In genomic region chr19:45049073-45049736, GRCh38 we compare ENCODE assay signal across 10 cellular contexts. TPM values are rescaled to one million over a fixed set of nuclear protein-coding genes. Genes with fewer than 3 reads are reported as not detected.
DNase-seq lines count a peak whose midpoint lies in the region; ATAC-seq, FAIRE-seq and TF ChIP-seq lines count a peak whose summit lies in the region.
"Had no signal": no experiment of that assay in that cellular context is flagged by ENCODE, and none has a peak within 500 bp of the region (broad histone marks: within the 10 kb centered on the region; RNA-seq: fewer than 3 reads in every experiment).

No MANE protein-coding gene starts in this region.

- intact Hi-C loops in pancreas (cut with DNase I) = no loop called here

- peaks cover 83% of the 10 kb centered on the region for H3K36me3 ChIP-seq in DOHH2 (ENCODE audit: control insufficient read depth, low read length)
- H3K36me3 ChIP-seq in pancreas = peaks cover 0 to 21% (median 2%) of the 10 kb centered on the region in 3 donors

- H3K27me3 ChIP-seq in DOHH2 (ENCODE audit: control insufficient read depth, low read length) = no peaks in the 10 kb centered on the region
- no peaks in the 10 kb centered on the region for H3K27me3 ChIP-seq in pancreas

- H3K27ac ChIP-seq in DOHH2 (ENCODE audit: low read depth, low read length) (peak overlapping the region; percentile 3; the same call in 1 of the 2 replicates), VCaP (peak overlapping the region; percentile 42), pancreas (no peak overlapping the region)

- H3K4me3 ChIP-seq in DOHH2 (ENCODE audit: low read length) (no peak overlapping the region), pancreas (no peak overlapping the region)
- H3K4me3 ChIP-seq: skin epidermis had no signal

- WGBS in pancreas, 2 donors = 44 to 46% methylated on average over 8 of the region's 8 CpGs

- peaks cover 17% of the 10 kb centered on the region for H3F3A ChIP-seq in DOHH2 (ENCODE audit: control insufficient read depth, insufficient read depth)

- H3K4me1 ChIP-seq in DOHH2 (ENCODE audit: control insufficient read depth, low read length) (peaks cover 86% of the 10 kb centered on the region), pancreas (peaks cover 11 to 45% (median 28%) of the 10 kb centered on the region in 3 donors)

- peak in 5 of 6 donors; percentile 55 to 79 (median 67) for DNase-seq in pancreas
- DNase-seq in NCI-H510A treated with DMSO at 0.1 percent for 48 hours (lab: John Stamatoyannopoulos, UW) = no peak
- DNase-seq in dermis blood vessel endothelial cell = no peak
- DNase-seq: activated T-cell treated with anti-CD3 and anti-CD28 coated beads, Interleukin-2, amount 50 U/mL, for 4 hours had no signal

- TF ChIP-seq CTCF in DOHH2 (IDR thresholded peaks at IDR 0.05; ENCODE audit: low read depth, low read length, poor library complexity, severe bottlenecking) = no peak
- no peak for TF ChIP-seq CTCF in VCaP (conservative IDR thresholded peaks at IDR 0.05)
- TF ChIP-seq CTCF in pancreas (IDR thresholded peaks at IDR 0.05) = no peak

- peak overlapping the region; percentile 22 for H3K4me2 ChIP-seq in DOHH2 (ENCODE audit: low read length)

- ATAC-seq in esophagus mucosa (peak; percentile 51), pancreas (peak; percentile 59 to 79 (median 70)), GM21515 (IDR thresholded peaks at IDR 0.05; ENCODE audit: unreplicated experiment) (no peak), HG03039 (IDR thresholded peaks at IDR 0.05; ENCODE audit: unreplicated experiment) (no peak)
- ATAC-seq: activated T-cell treated with anti-CD3 and anti-CD28 coated beads, Interleukin-2, amount 50 U/mL, for 4 hours had no signal

- no peaks in the 10 kb centered on the region for H4K20me1 ChIP-seq in DOHH2 (ENCODE audit: control insufficient read depth, insufficient read depth, low read depth, low read length)

- H3K9me2 ChIP-seq in DOHH2 (replicated peaks; ENCODE audit: control insufficient read depth, low read length) = no peaks in the 10 kb centered on the region

- no peaks in the 10 kb centered on the region for H3K9me3 ChIP-seq in DOHH2 (ENCODE audit: control insufficient read depth, insufficient read depth, low read length)
- H3K9me3 ChIP-seq in pancreas = no peaks in the 10 kb centered on the region

- no peak for FAIRE-seq in pancreas (lab: Jason Lieb, UNC)

- H3K79me2 ChIP-seq in DOHH2 (ENCODE audit: control insufficient read depth, low read length) = peaks cover 94% of the 10 kb centered on the region

RNA-seq across cellular contexts. Expression of gene CLASRP, which starts 10.4 kb away (rescaled TPM):
- total RNA-seq in esophagus mucosa (30.8 TPM), pancreas (10 to 100 TPM; 34.8 to 55.0 (median 47.7) TPM), dermis blood vessel endothelial cell (13.8 and 16.0 TPM in 2 replicates)
- 100 to 1,000 TPM; 213 to 244 TPM for polyA plus RNA-seq in pancreas

RNA-seq across cellular contexts. Expression of gene ZNF296, which starts 27.1 kb away (rescaled TPM):
- total RNA-seq in esophagus mucosa (8.1 TPM), pancreas (under 1 TPM; 0.15 to 0.52 (median 0.32) TPM), dermis blood vessel endothelial cell (0.17 and 0.51 TPM in 2 replicates)
- polyA plus RNA-seq in pancreas = 1 to 10 TPM; 2.0 to 2.1 TPM

RNA-seq across cellular contexts. Expression of gene GEMIN7, which starts 29.9 kb away (rescaled TPM):
- total RNA-seq in esophagus mucosa (18.7 TPM), pancreas (10 to 100 TPM in 1 of 6 donors, 1 to 10 TPM in 5; 3.8 to 11.4 (median 7.7) TPM), dermis blood vessel endothelial cell (25.5 and 33.2 TPM in 2 replicates)
- polyA plus RNA-seq in pancreas = 10 to 100 TPM; 16.6 to 26.2 TPM

RNA-seq across cellular contexts. Expression of gene PPP1R37, which starts 43.8 kb away (rescaled TPM):
- 24.2 TPM for total RNA-seq in esophagus mucosa
- total RNA-seq in pancreas = 10 to 100 TPM; 13.0 to 18.7 (median 15.1) TPM
- polyA plus RNA-seq in pancreas = 10 to 100 TPM; 31.7 to 57.4 TPM
- 31.1 and 39.7 TPM in 2 replicates for total RNA-seq in dermis blood vessel endothelial cell

RNA-seq across cellular contexts. Expression of gene RELB, which starts 47.9 kb away (rescaled TPM):
- total RNA-seq in esophagus mucosa (6.6 TPM), pancreas (10 to 100 TPM in 4 of 6 donors, 1 to 10 TPM in 2; 8.3 to 21.7 (median 13.4) TPM), dermis blood vessel endothelial cell (16.8 and 18.4 TPM in 2 replicates)
- 10 to 100 TPM; 25.1 to 33.5 TPM for polyA plus RNA-seq in pancreas

Comparison
In these comparisons a context has a peak if more than half of its experiments do, and no peak if none do; other contexts are left out.
1. H3K27ac ChIP-seq: peak in DOHH2 (single experiment) and VCaP (single experiment); none in pancreas (0 of 4).
2. ATAC-seq: peak in esophagus mucosa (single experiment) and pancreas (4 of 4); none in GM21515 (single experiment) and HG03039 (single experiment).
3. DNase-seq: peak in pancreas (5 of 6); none in NCI-H510A treated with DMSO at 0.1 percent for 48 hours (single experiment) and dermis blood vessel endothelial cell (single experiment).